In the genomic region with DNA sequence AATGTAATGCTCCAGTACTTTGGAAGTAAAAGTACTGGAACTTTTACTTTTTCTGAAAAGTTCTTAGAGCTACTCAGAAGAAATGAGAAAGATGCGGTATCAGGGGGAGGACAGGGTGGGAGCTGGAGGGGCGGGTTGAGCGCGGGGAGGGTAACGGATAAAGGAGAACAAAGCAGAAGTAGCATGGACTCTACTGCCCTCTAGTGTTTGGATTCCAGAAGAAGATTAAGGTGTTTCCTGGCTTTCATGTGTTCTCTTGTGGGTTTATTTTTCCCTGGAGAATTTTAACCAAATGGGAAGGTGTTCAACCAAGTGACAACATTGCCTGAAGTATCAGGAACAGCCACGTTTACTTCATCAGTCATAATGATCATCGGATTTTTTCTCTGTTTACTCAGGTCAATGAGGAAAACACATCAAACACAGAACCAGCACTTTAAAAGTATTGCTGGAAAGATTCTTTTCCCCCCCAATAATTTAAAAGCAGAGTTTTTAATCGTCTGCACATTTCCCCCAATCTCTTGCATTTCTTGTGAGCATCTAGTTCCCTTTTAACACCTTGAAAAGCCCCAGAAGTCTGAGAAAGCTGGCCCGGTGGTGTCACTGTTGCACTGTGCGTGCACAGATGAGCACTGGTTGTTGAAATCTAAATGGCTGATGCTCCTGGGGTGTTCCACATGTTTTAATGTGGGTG, we compare ENCODE assay signal across 10 cellular contexts.
A peak's percentile ranks its signal among the peaks of the same experiment; 100 is the strongest.
DNase-seq lines count a peak whose midpoint lies in the region; ATAC-seq, FAIRE-seq and TF ChIP-seq lines count a peak whose summit lies in the region.
"Had no signal": no experiment of that assay in that cellular context is flagged by ENCODE, and none has a peak within 500 bp of the region (broad histone marks: within the 10 kb centered on the region; RNA-seq: fewer than 3 reads in every experiment).

No MANE protein-coding gene starts in this region.

- H3K27ac ChIP-seq in upper lobe of left lung, result no peak overlapping the region
- H3K27ac ChIP-seq: BLaER1 treated with 17β-estradiol and CSF1 and Interleukin-3, amounts not matched to agents 10 nM and 100 nM had no signal

- H3K9me3 Mint-ChIP-seq in brain, result peaks cover 0 to 4% (median 3%) of the 10 kb centered on the region in 5 experiments
- H3K9me3 Mint-ChIP-seq: stimulated activated naive B cell treated with anti-CD40 and anti-IgM and Interleukin-4, amounts not matched to agents 10 μg/mL and 1 μg/mL and 100 μg/mL, for 72 hours had no signal

- H3K27ac Mint-ChIP-seq in brain, result peak overlapping the region in 3 of 5 experiments; percentile 63 to 89 (median 67)
- H3K27ac Mint-ChIP-seq: stimulated activated naive B cell treated with anti-CD40 and anti-IgM and Interleukin-4, amounts not matched to agents 10 μg/mL and 1 μg/mL and 100 μg/mL, for 72 hours had no signal

- DNase-seq in NCI-H187 treated with DMSO at 0.1 percent for 48 hours (lab: John Stamatoyannopoulos, UW), result peak; percentile 41
- no peak for DNase-seq in NCI-H187 (lab: John Stamatoyannopoulos, UW)
- peak; percentile 49 for DNase-seq in NCI-H460 (ENCODE audit: extremely low read depth, low read depth)
- no peak for DNase-seq in upper lobe of left lung
- no peak for DNase-seq in lower leg skin (ENCODE audit: low spot score in 2 of 2)
- DNase-seq: stimulated activated naive B cell treated with anti-CD40 and anti-IgM and Interleukin-4, amounts not matched to agents 10 μg/mL and 1 μg/mL and 100 μg/mL, for 72 hours had no signal

- no peaks in the 10 kb centered on the region for H3K9me3 ChIP-seq in upper lobe of left lung
- H3K9me3 ChIP-seq: BLaER1 treated with 17β-estradiol and CSF1 and Interleukin-3, amounts not matched to agents 10 nM and 100 nM had no signal

- H3K4me3 ChIP-seq in upper lobe of left lung, result no peak overlapping the region
- H3K4me3 ChIP-seq in lower leg skin (ENCODE audit: low read depth, poor library complexity, severe bottlenecking), result no peak overlapping the region
- H3K4me3 ChIP-seq: BLaER1 treated with 17β-estradiol and CSF1 and Interleukin-3, amounts not matched to agents 10 nM and 100 nM had no signal

- WGBS in upper lobe of left lung, 2 donors, result 19 to 24% methylated on average over 10 of the region's 10 CpGs
- WGBS in lower leg skin, 2 donors, result 14% methylated on average over 10 of the region's 10 CpGs

- TF ChIP-seq CTCF in brain (conservative IDR thresholded peaks at IDR 0.05) (peak; percentile 94 to 95), upper lobe of left lung (IDR thresholded peaks at IDR 0.05) (peak in 5 of 6 experiments; percentile 28 to 60 (median 50)), lower leg skin (IDR thresholded peaks at IDR 0.05) (no peak)

- peak overlapping the region in 4 of 5 experiments; percentile 55 to 75 (median 66) for H3K4me3 Mint-ChIP-seq in brain
- H3K4me3 Mint-ChIP-seq: stimulated activated naive B cell treated with anti-CD40 and anti-IgM and Interleukin-4, amounts not matched to agents 10 μg/mL and 1 μg/mL and 100 μg/mL, for 72 hours had no signal

- no peaks in the 10 kb centered on the region for H3K27me3 Mint-ChIP-seq in brain

- peak; percentile 51 for FAIRE-seq in islet of Langerhans (lab: Jason Lieb, UNC)

- intact Hi-C loops in lower leg skin (cut with DNase I; ENCODE audit: low total_unique reads), result no loop called here

- ATAC-seq in HG03342 (IDR thresholded peaks at IDR 0.05; ENCODE audit: unreplicated experiment), result peak; percentile 72
- peak in 1 of 2 donors; percentile 78 for ATAC-seq in upper lobe of left lung (ENCODE audit: low FRiP score in 2 of 2)

- TF ChIP-seq POLR2A in upper lobe of left lung (IDR thresholded peaks at IDR 0.05) (no peak), lower leg skin (IDR thresholded peaks at IDR 0.05) (no peak)

- H3K36me3 ChIP-seq in upper lobe of left lung, result no peaks in the 10 kb centered on the region
- H3K36me3 ChIP-seq: BLaER1 treated with 17β-estradiol and CSF1 and Interleukin-3, amounts not matched to agents 10 nM and 100 nM had no signal

- no peak for TF ChIP-seq EP300 in upper lobe of left lung (IDR thresholded peaks at IDR 0.05)

- H3K27me3 ChIP-seq in upper lobe of left lung, result no peaks in the 10 kb centered on the region
- H3K27me3 ChIP-seq: BLaER1 treated with 17β-estradiol and CSF1 and Interleukin-3, amounts not matched to agents 10 nM and 100 nM had no signal

- no peaks in the 10 kb centered on the region for H3K36me3 Mint-ChIP-seq in brain
- H3K36me3 Mint-ChIP-seq: stimulated activated naive B cell treated with anti-CD40 and anti-IgM and Interleukin-4, amounts not matched to agents 10 μg/mL and 1 μg/mL and 100 μg/mL, for 72 hours had no signal

- H3K4me1 ChIP-seq in upper lobe of left lung, result peaks cover 0 to 6% (median 0%) of the 10 kb centered on the region in 4 donors

- H3K4me1 Mint-ChIP-seq in brain, result peaks cover 22% of the 10 kb centered on the region

Comparison
In these comparisons a context has a peak if more than half of its experiments do, and no peak if none do; other contexts are left out.
1. DNase-seq: peak in NCI-H187 treated with DMSO at 0.1 percent for 48 hours (single experiment) and NCI-H460 (single experiment); none in NCI-H187 (0 of 2), upper lobe of left lung (0 of 2) and lower leg skin (0 of 2).
2. CTCF ChIP-seq: peak in brain (2 of 2) and upper lobe of left lung (5 of 6); none in lower leg skin (0 of 3).